In genomic region chr2:227864161-227864756, GRCh38 we compare ENCODE assay signal across 18 cellular contexts. TPM values are rescaled to one million over a fixed set of nuclear protein-coding genes. Genes with fewer than 3 reads are reported as not detected.
DNase-seq lines count a peak whose midpoint lies in the region; ATAC-seq, FAIRE-seq and TF ChIP-seq lines count a peak whose summit lies in the region.
"Had no signal": no experiment of that assay in that cellular context is flagged by ENCODE, and none has a peak within 500 bp of the region (broad histone marks: within the 10 kb centered on the region; RNA-seq: fewer than 3 reads in every experiment).

No MANE protein-coding gene starts in this region.

- intact Hi-C loops in MCF 10A (cut with micrococcal nuclease) (no loop called here), mammary epithelial cell (cut with micrococcal nuclease) (no loop called here), tibial artery (cut with DNase I; ENCODE audit: low total_unique reads) (no loop called here)

- no peaks in the 10 kb centered on the region for H3K36me3 Mint-ChIP-seq in MCF 10A (ENCODE audit: insufficient read depth, unreplicated experiment)
- H3K36me3 Mint-ChIP-seq in WTC11 = no peaks in the 10 kb centered on the region

- H3K4me1 ChIP-seq in mammary epithelial cell (ENCODE audit: insufficient read depth, low read length) (peaks cover 33% of the 10 kb centered on the region), tibial artery (peaks cover 0 to 46% (median 10%) of the 10 kb centered on the region in 4 donors)

- 75% methylated on average over 8 of the region's 9 CpGs for WGBS in mammary epithelial cell (ENCODE audit: low coverage, missing lambda C conversion rate)

- H2AFZ ChIP-seq in mammary epithelial cell (ENCODE audit: low read depth, low read length) = no peak overlapping the region

- DNase-seq in MCF 10A (ENCODE audit: unreplicated experiment) = peak; percentile 58
- no peak for DNase-seq in mammary epithelial cell
- DNase-seq in caudate nucleus (lab: John Stamatoyannopoulos, UW) = peak in 22 of 61 donors; percentile 3 to 76 (median 20)
- peak; percentile 84 for DNase-seq in iris pigment epithelial cell (ENCODE audit: low read depth)
- peak in 1 of 2 donors; percentile 42 for DNase-seq in tibial artery
- DNase-seq in GM19239 (ENCODE audit: insufficient read length, low spot score) = no peak
- no peak for DNase-seq in WTC11 (ENCODE audit: low spot score)
- DNase-seq: erythroblast; NCI-H2081 treated with DMSO at 0.1 percent for 48 hours; NK-92 treated with Interleukin-12 subunit alpha and Interleukin-12 subunit beta, amount 100 ng/mL, for 24 hours; stimulated activated naive CD8-positive, alpha-beta T cell treated with anti-CD3 and anti-CD28 coated beads, Interleukin-15, amount 100 ng/mL, for 72 hours had no signal

- POLR2A ChIA-PET in MCF 10A (lab: Yijun Ruan, JAX) = interaction anchor here (0.9 to 6.0 kb wide), 4 partner anchors 26 to 206 kb away, joined by 3 to 75 read pairs (median 3); no protein-coding TSS in a partner anchor
- POLR2A ChIA-PET in WTC11 (lab: Charles Lee) = no interaction called here

- H3K9me3 ChIP-seq in mammary epithelial cell (replicated peaks; ENCODE audit: insufficient read depth, low read length) (no peaks in the 10 kb centered on the region), tibial artery (no peaks in the 10 kb centered on the region)

- dilution Hi-C loops in mammary epithelial cell (cut with HindIII; ENCODE audit: low sequenced_read_pairs) = no loop called here

- H3K27ac Mint-ChIP-seq in MCF 10A (ENCODE audit: low read depth, unreplicated experiment) (peak overlapping the region; percentile 24), WTC11 (no peak overlapping the region; the same call in 1 of the 2 replicates)
- H3K27ac Mint-ChIP-seq: stimulated activated naive CD8-positive, alpha-beta T cell treated with anti-CD3 and anti-CD28 coated beads, Interleukin-15, amount 100 ng/mL, for 72 hours had no signal

- FAIRE-seq in GM19239 (lab: Jason Lieb, UNC) = no peak
- FAIRE-seq: A204.1, colon had no signal

- H3K4me1 Mint-ChIP-seq in MCF 10A (ENCODE audit: insufficient read depth, unreplicated experiment) = peaks cover 37% of the 10 kb centered on the region
- H3K4me1 Mint-ChIP-seq in WTC11 = peaks cover 33% of the 10 kb centered on the region
- H3K4me1 Mint-ChIP-seq: neural crest cell had no signal

- H3K36me3 ChIP-seq in mammary epithelial cell (ENCODE audit: insufficient read depth, low read length) (no peaks in the 10 kb centered on the region), tibial artery (no peaks in the 10 kb centered on the region)

- TF ChIP-seq CTCF in MCF 10A (IDR thresholded peaks at IDR 0.05; ENCODE audit: unreplicated experiment) = no peak
- TF ChIP-seq CTCF in mammary epithelial cell (conservative IDR thresholded peaks at IDR 0.05 in 1 of 2, IDR thresholded peaks at IDR 0.05 in 1 of 2; ENCODE audit: extremely low read depth in 1 of 2, insufficient read depth in 1 of 2, low read depth in 1 of 2, low read length in 2 of 2) = no peak
- TF ChIP-seq CTCF in tibial artery (IDR thresholded peaks at IDR 0.05) = no peak
- TF ChIP-seq CTCF in WTC11 (IDR thresholded peaks at IDR 0.05) = no peak

- H3K27ac ChIP-seq in mammary epithelial cell (ENCODE audit: insufficient read depth, low read depth, low read length) (no peak overlapping the region), caudate nucleus (ENCODE audit: low read depth, low read length) (peak overlapping the region; percentile 92), tibial artery (peak overlapping the region; percentile 17 to 50)

- H3K27me3 Mint-ChIP-seq in MCF 10A (ENCODE audit: insufficient read depth, unreplicated experiment) (no peaks in the 10 kb centered on the region), WTC11 (ENCODE audit: low read depth) (no peaks in the 10 kb centered on the region)

- H3K4me3 Mint-ChIP-seq in MCF 10A (ENCODE audit: unreplicated experiment) (peak overlapping the region; percentile 43), WTC11 (no peak overlapping the region)
- H3K4me3 Mint-ChIP-seq: neural crest cell; stimulated activated naive CD8-positive, alpha-beta T cell treated with anti-CD3 and anti-CD28 coated beads, Interleukin-15, amount 100 ng/mL, for 72 hours had no signal

- no peak overlapping the region for H3K4me3 ChIP-seq in mammary epithelial cell (replicated peaks in 1 of 3; ENCODE audit: insufficient read depth in 1 of 3, low read depth in 2 of 3, low read length in 3 of 3)
- H3K4me3 ChIP-seq in tibial artery = peak overlapping the region in 1 of 2 donors; percentile 15
- H3K4me3 ChIP-seq: lung, skin epidermis had no signal

- no peaks in the 10 kb centered on the region for H3K79me2 ChIP-seq in mammary epithelial cell (ENCODE audit: insufficient read depth, low read length)

- in situ Hi-C loops in mammary epithelial cell (cut with MboI; ENCODE audit: low sequenced_read_pairs in 2 of 2) = loop anchor here in 1 of 2 donors (25.0 kb wide), 1 partner anchor 452 kb away; no protein-coding TSS in a partner anchor

- H3K9me3 Mint-ChIP-seq in MCF 10A (ENCODE audit: unreplicated experiment) (no peaks in the 10 kb centered on the region), WTC11 (no peaks in the 10 kb centered on the region)
- H3K9me3 Mint-ChIP-seq: neural crest cell; stimulated activated naive CD8-positive, alpha-beta T cell treated with anti-CD3 and anti-CD28 coated beads, Interleukin-15, amount 100 ng/mL, for 72 hours had no signal

- H3K27me3 ChIP-seq in mammary epithelial cell (ENCODE audit: insufficient read depth, low read length) (no peaks in the 10 kb centered on the region), tibial artery (no peaks in the 10 kb centered on the region)

- ATAC-seq in GM19397 (IDR thresholded peaks at IDR 0.05; ENCODE audit: unreplicated experiment) (no peak), WTC11 (no peak)
- ATAC-seq: stimulated activated naive CD8-positive, alpha-beta T cell treated with anti-CD3 and anti-CD28 coated beads, Interleukin-15, amount 100 ng/mL, for 72 hours had no signal

- H3K9ac ChIP-seq in mammary epithelial cell (ENCODE audit: insufficient read depth, low read length) = no peak overlapping the region

- no peaks in the 10 kb centered on the region for H4K20me1 ChIP-seq in mammary epithelial cell (ENCODE audit: insufficient read depth, low read length)

- CTCF ChIA-PET in MCF 10A (lab: Yijun Ruan, JAX) = interaction anchor here (0.6 to 2.1 kb wide), 9 partner anchors 8 to 385 kb away, joined by 3 to 7 read pairs (median 4); no protein-coding TSS in a partner anchor
- CTCF ChIA-PET in mammary epithelial cell (lab: Charles Lee; ENCODE audit: low non-redundant PET) = no interaction called here
- CTCF ChIA-PET in WTC11 (lab: Charles Lee) = interaction anchor here (0.7 to 2.1 kb wide), 2 partner anchors 15 to 24 kb away, joined by 3 to 8 read pairs; no protein-coding TSS in a partner anchor

- BruUV-seq in MCF 10A (replicated peaks; lab: Mats Ljungman, UMichigan) (no TSS peak), mammary epithelial cell (replicated peaks; lab: Mats Ljungman, UMichigan) (no TSS peak)

- no peak overlapping the region for H3K4me2 ChIP-seq in mammary epithelial cell (ENCODE audit: insufficient read depth, low read depth, low read length)

TF ChIP-seq in WTC11, 78 proteins besides CTCF, POLR2A, EP300 and RAD21 (continues in another document):
- no peak for TF ChIP-seq ETV6 (CRISPR knock-in tag; IDR thresholded peaks at IDR 0.05)
- no peak for TF ChIP-seq NR2C2 (CRISPR knock-in tag; IDR thresholded peaks at IDR 0.05)
- TF ChIP-seq JAZF1 (CRISPR knock-in tag; IDR thresholded peaks at IDR 0.05) = no peak
- TF ChIP-seq ZNF138 (CRISPR knock-in tag; conservative IDR thresholded peaks at IDR 0.05) = no peak
- TF ChIP-seq MXD4 (CRISPR knock-in tag; IDR thresholded peaks at IDR 0.05; ENCODE audit: borderline replicate concordance) = no peak
- no peak for TF ChIP-seq STAT6 (CRISPR knock-in tag; conservative IDR thresholded peaks at IDR 0.05; ENCODE audit: low read depth)
- TF ChIP-seq KAT7 (CRISPR knock-in tag; IDR thresholded peaks at IDR 0.05; ENCODE audit: borderline replicate concordance) = no peak
- no peak for TF ChIP-seq ZNF121 (CRISPR knock-in tag; IDR thresholded peaks at IDR 0.05)
- no peak for TF ChIP-seq ZNF416 (CRISPR knock-in tag; IDR thresholded peaks at IDR 0.05)
- TF ChIP-seq FOXP1 (CRISPR knock-in tag; IDR thresholded peaks at IDR 0.05; ENCODE audit: borderline replicate concordance) = no peak

RNA-seq across cellular contexts. Expression of gene DAW1, which starts 7.2 kb away (rescaled TPM):
- total RNA-seq in MCF 10A (2022) (0.64 and 1.1 TPM in 2 replicates), mammary epithelial cell (under 1 TPM in 1 of 2 donors, not detected in 1; under 0.01 TPM), WTC11 (2021) (0.48 to 0.69 TPM (median 0.61 TPM) in 3 replicates)
- 0.14 TPM for polyA plus RNA-seq in mammary epithelial cell
- polyA minus RNA-seq in mammary epithelial cell = not detected
- total RNA-seq: activated CD8-positive, alpha-beta memory T cell treated with anti-CD3 and anti-CD28 coated beads for 36 hours; neural crest cell had no signal

RNA-seq across cellular contexts. Expression of gene CCL20, which starts 50.6 kb away (rescaled TPM):
- total RNA-seq in MCF 10A (2022) (18.0 and 34.4 TPM in 2 replicates), mammary epithelial cell (1 to 10 TPM in 1 of 2 donors, under 1 TPM in 1; 0.33 to 1.2 TPM), WTC11 (2021) (not detected in 3 replicates)
- polyA plus RNA-seq in mammary epithelial cell = 0.50 TPM
- not detected for polyA minus RNA-seq in mammary epithelial cell
- total RNA-seq: neural crest cell had no signal

Comparison
In these comparisons a context has a peak if more than half of its experiments do, and no peak if none do; other contexts are left out.
1. DNase-seq: peak in MCF 10A (single experiment) and iris pigment epithelial cell (single experiment); none in mammary epithelial cell (single experiment), GM19239 (single experiment) and WTC11 (single experiment).